ENCODE assay signal across 13 cellular contexts in the genomic region with DNA sequence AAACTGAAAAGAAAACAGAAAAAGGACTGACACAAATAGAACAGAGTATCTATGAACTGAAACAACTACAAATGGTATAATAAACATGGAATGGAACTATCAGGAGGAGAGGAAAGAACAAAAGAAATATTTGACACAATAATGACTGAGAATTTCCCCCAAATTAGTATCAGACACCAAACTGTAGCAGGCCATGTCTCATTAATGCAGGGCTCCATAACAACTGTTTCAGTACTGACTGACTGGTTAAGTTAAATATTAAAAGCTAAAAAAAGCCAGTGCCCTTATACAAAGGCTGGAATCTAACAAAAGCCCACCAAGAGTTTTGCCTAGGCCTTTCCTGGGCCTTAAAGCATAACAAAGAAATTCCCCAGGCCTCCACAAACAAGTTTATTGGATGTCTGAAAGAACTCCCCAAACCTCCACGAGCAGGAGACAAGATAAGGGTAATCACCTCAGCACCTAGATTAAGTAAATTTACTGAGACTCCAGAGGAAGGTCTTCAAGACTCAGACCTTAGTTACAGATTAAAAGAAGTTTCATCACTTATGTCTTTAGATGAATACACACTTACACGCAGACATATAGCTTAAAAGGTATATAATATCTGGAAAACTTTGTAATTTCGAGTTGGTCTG. TPM values are rescaled to one million over a fixed set of nuclear protein-coding genes. Genes with fewer than 3 reads are reported as not detected.
DNase-seq lines count a peak whose midpoint lies in the region; ATAC-seq, FAIRE-seq and TF ChIP-seq lines count a peak whose summit lies in the region.
"Had no signal": no experiment of that assay in that cellular context is flagged by ENCODE, and none has a peak within 500 bp of the region (broad histone marks: within the 10 kb centered on the region; RNA-seq: fewer than 3 reads in every experiment).

No MANE protein-coding gene starts in this region.

- no peak; a peak in 1 of 4 replicates for TF ChIP-seq EP300 in GM12878 (IDR thresholded peaks at IDR 0.05; ENCODE audit: borderline replicate concordance in 1 of 2, control insufficient read depth in 1 of 2, low read depth in 2 of 2, low read length in 2 of 2)

- H3K36me3 Mint-ChIP-seq in activated CD8-positive, alpha-beta T cell treated with anti-CD3 and anti-CD28 coated beads for 36 hours (ENCODE audit: low read depth): peaks cover 10% of the 10 kb centered on the region
- H3K36me3 Mint-ChIP-seq in activated CD8-positive, alpha-beta T cell treated with anti-CD3 and anti-CD28 coated beads, Interleukin-2, amount 10 ng/mL, durations not matched to agents 7 days and 5 days (ENCODE audit: low read depth): peaks cover 11% of the 10 kb centered on the region
- peaks cover 13% of the 10 kb centered on the region for H3K36me3 Mint-ChIP-seq in activated CD4-positive, alpha-beta memory T cell treated with anti-CD3 and anti-CD28 coated beads, Interleukin-2, amount 10 ng/mL, durations not matched to agents 7 days and 5 days (ENCODE audit: low read depth)

- no peak overlapping the region for H2AFZ ChIP-seq in GM12878 (ENCODE audit: control insufficient read depth, low read depth, low read length)

- SMC1A ChIA-PET in GM12878 (lab: Charles Lee; ENCODE audit: uncharacterized antibody, unreplicated experiment): interaction anchor here (0.6 to 5.6 kb wide), 21 partner anchors 8 to 562 kb away, joined by 3 to 61 read pairs (median 4); partner anchors contain the start of gene KPNA1

- peak overlapping the region; percentile 29 for H3K27ac Mint-ChIP-seq in activated CD8-positive, alpha-beta T cell treated with anti-CD3 and anti-CD28 coated beads for 36 hours
- no peak overlapping the region for H3K27ac Mint-ChIP-seq in activated CD8-positive, alpha-beta T cell treated with anti-CD3 and anti-CD28 coated beads, Interleukin-2, amount 10 ng/mL, durations not matched to agents 7 days and 5 days
- H3K27ac Mint-ChIP-seq in activated CD4-positive, alpha-beta memory T cell treated with anti-CD3 and anti-CD28 coated beads, Interleukin-2, amount 10 ng/mL, durations not matched to agents 7 days and 5 days: no peak overlapping the region

- H3K27me3 ChIP-seq in GM12878 (replicated peaks in 1 of 2; ENCODE audit: control insufficient read depth in 2 of 2, insufficient read depth in 2 of 2, low read length in 1 of 2): no peaks in the 10 kb centered on the region
- H3K27me3 ChIP-seq: body of pancreas had no signal

- in situ Hi-C loops in GM12878 (cut with MboI): no loop called here

- H3K9me3 ChIP-seq in GM12878 (replicated peaks; ENCODE audit: control insufficient read depth, insufficient read depth, low read length): no peaks in the 10 kb centered on the region; the same call in 2 of the 3 replicates
- H3K9me3 ChIP-seq: body of pancreas had no signal

- TF ChIP-seq RAD21 in GM12878 (IDR thresholded peaks at IDR 0.05; ENCODE audit: insufficient read depth, low read depth, low read length): no peak

- H3K4me3 ChIP-seq in GM12878: no peak overlapping the region
- H3K4me3 ChIP-seq: body of pancreas had no signal

- no peak overlapping the region for H3K9ac ChIP-seq in GM12878 (ENCODE audit: control insufficient read depth, insufficient read depth, low read length)

- H3K27ac ChIP-seq in GM12878 (ENCODE audit: control insufficient read depth, insufficient read depth): peak overlapping the region; percentile 53
- H3K27ac ChIP-seq: 22Rv1, body of pancreas had no signal

- H3K4me1 Mint-ChIP-seq in activated CD8-positive, alpha-beta T cell treated with anti-CD3 and anti-CD28 coated beads for 36 hours (ENCODE audit: low read depth): peaks cover 58% of the 10 kb centered on the region
- H3K4me1 Mint-ChIP-seq in activated CD8-positive, alpha-beta T cell treated with anti-CD3 and anti-CD28 coated beads, Interleukin-2, amount 10 ng/mL, durations not matched to agents 7 days and 5 days (ENCODE audit: low read depth): peaks cover 30% of the 10 kb centered on the region
- H3K4me1 Mint-ChIP-seq in activated CD4-positive, alpha-beta memory T cell treated with anti-CD3 and anti-CD28 coated beads, Interleukin-2, amount 10 ng/mL, durations not matched to agents 7 days and 5 days: peaks cover 21% of the 10 kb centered on the region

- no peaks in the 10 kb centered on the region for H3K9me3 Mint-ChIP-seq in activated CD8-positive, alpha-beta T cell treated with anti-CD3 and anti-CD28 coated beads for 36 hours
- H3K9me3 Mint-ChIP-seq in activated CD8-positive, alpha-beta T cell treated with anti-CD3 and anti-CD28 coated beads, Interleukin-2, amount 10 ng/mL, durations not matched to agents 7 days and 5 days (ENCODE audit: insufficient read depth): no peaks in the 10 kb centered on the region
- H3K9me3 Mint-ChIP-seq in activated CD4-positive, alpha-beta memory T cell treated with anti-CD3 and anti-CD28 coated beads, Interleukin-2, amount 10 ng/mL, durations not matched to agents 7 days and 5 days: no peaks in the 10 kb centered on the region

- BruUV-seq in GM12878 (replicated peaks; lab: Mats Ljungman, UMichigan): no TSS peak

- H4K20me1 ChIP-seq in GM12878 (ENCODE audit: control insufficient read depth, insufficient read depth): no peaks in the 10 kb centered on the region

- 64% methylated on average over 3 of the region's 3 CpGs for WGBS in GM12878 (ENCODE audit: insufficient coverage, insufficient replicate concordance, low lambda C conversion rate, missing lambda C conversion rate)

- H3K79me2 ChIP-seq in GM12878 (ENCODE audit: control insufficient read depth, insufficient read depth, low read length): peaks cover 43% of the 10 kb centered on the region

- FAIRE-seq in GM12878 (lab: Jason Lieb, UNC): no peak

- POLR2A ChIA-PET in activated CD8-positive, alpha-beta T cell treated with anti-CD3 and anti-CD28 coated beads for 36 hours (lab: Charles Lee): interaction anchor here (1.2 to 1.5 kb wide), 2 partner anchors 28 to 46 kb away, joined by 3 to 4 read pairs; partner anchors contain the start of gene KPNA1
- POLR2A ChIA-PET in activated CD8-positive, alpha-beta T cell treated with anti-CD3 and anti-CD28 coated beads, Interleukin-2, amount 10 ng/mL, durations not matched to agents 7 days and 5 days (lab: Charles Lee): interaction anchor here (0.6 to 1.8 kb wide), 2 partner anchors 46 to 636 kb away, joined by 3 to 4 read pairs; partner anchors contain the start of gene KPNA1
- POLR2A ChIA-PET in GM12878 (lab: Charles Lee): interaction anchor here (0.7 to 2.9 kb wide), 7 partner anchors 39 to 210 kb away, joined by 3 to 9 read pairs (median 5); partner anchors contain the start of genes FAM162A and KPNA1
- POLR2A ChIA-PET in activated CD4-positive, alpha-beta memory T cell treated with anti-CD3 and anti-CD28 coated beads, Interleukin-2, amount 10 ng/mL, durations not matched to agents 7 days and 5 days (lab: Charles Lee): no interaction called here

- H3K27me3 Mint-ChIP-seq in activated CD8-positive, alpha-beta T cell treated with anti-CD3 and anti-CD28 coated beads for 36 hours: no peaks in the 10 kb centered on the region
- no peaks in the 10 kb centered on the region for H3K27me3 Mint-ChIP-seq in activated CD8-positive, alpha-beta T cell treated with anti-CD3 and anti-CD28 coated beads, Interleukin-2, amount 10 ng/mL, durations not matched to agents 7 days and 5 days (ENCODE audit: low read depth)
- H3K27me3 Mint-ChIP-seq in activated CD4-positive, alpha-beta memory T cell treated with anti-CD3 and anti-CD28 coated beads, Interleukin-2, amount 10 ng/mL, durations not matched to agents 7 days and 5 days: no peaks in the 10 kb centered on the region

- intact Hi-C loops in activated CD8-positive, alpha-beta T cell treated with anti-CD3 and anti-CD28 coated beads for 36 hours (cut with micrococcal nuclease): no loop called here
- intact Hi-C loops in GM12878 (cut with micrococcal nuclease; ENCODE audit: unreplicated experiment): loop anchor here (5.0 kb wide), 1 partner anchor 208 kb away; no protein-coding TSS in a partner anchor

- CTCF ChIA-PET in activated CD8-positive, alpha-beta T cell treated with anti-CD3 and anti-CD28 coated beads for 36 hours (lab: Charles Lee): interaction anchor here (0.9 to 1.6 kb wide), 3 partner anchors 35 to 200 kb away, joined by 3 read pairs; no protein-coding TSS in a partner anchor
- CTCF ChIA-PET in activated CD8-positive, alpha-beta T cell treated with anti-CD3 and anti-CD28 coated beads, Interleukin-2, amount 10 ng/mL, durations not matched to agents 7 days and 5 days (lab: Charles Lee): interaction anchor here (0.8 to 1.3 kb wide), 2 partner anchors 11 to 27 kb away, joined by 3 to 5 read pairs; no protein-coding TSS in a partner anchor
- CTCF ChIA-PET in GM12878 (lab: Yijun Ruan, JAX): interaction anchor here (0.6 to 2.1 kb wide), 7 partner anchors 10 to 286 kb away, joined by 3 to 18 read pairs (median 4); no protein-coding TSS in a partner anchor
- CTCF ChIA-PET in activated CD4-positive, alpha-beta memory T cell treated with anti-CD3 and anti-CD28 coated beads, Interleukin-2, amount 10 ng/mL, durations not matched to agents 7 days and 5 days (lab: Charles Lee): no interaction called here

- no peak for DNase-seq in activated CD8-positive, alpha-beta T cell treated with anti-CD3 and anti-CD28 coated beads for 36 hours
- DNase-seq in activated CD8-positive, alpha-beta T cell treated with anti-CD3 and anti-CD28 coated beads, Interleukin-2, amount 10 ng/mL, durations not matched to agents 7 days and 5 days: no peak
- peak; percentile 30 for DNase-seq in GM12878 (ENCODE audit: low read depth, low spot score)
- DNase-seq in renal cortical epithelial cell (ENCODE audit: low read depth): peak; percentile 47
- DNase-seq in activated CD4-positive, alpha-beta memory T cell treated with anti-CD3 and anti-CD28 coated beads, Interleukin-2, amount 10 ng/mL, durations not matched to agents 7 days and 5 days: no peak
- no peak for DNase-seq in SHP77 treated with DMSO at 0.1 percent for 48 hours (lab: John Stamatoyannopoulos, UW)
- DNase-seq: activated CD8-positive, alpha-beta memory T cell treated with anti-CD3 and anti-CD28 coated beads, Interleukin-2, amount 50 U/mL, for 48 hours; body of pancreas; islet precursor cell; NK-92 treated with Interleukin-12 subunit alpha and Interleukin-12 subunit beta, amount 100 ng/mL, for 24 hours had no signal

- ATAC-seq in activated CD8-positive, alpha-beta T cell treated with anti-CD3 and anti-CD28 coated beads for 36 hours: no peak
- no peak for ATAC-seq in activated CD8-positive, alpha-beta T cell treated with anti-CD3 and anti-CD28 coated beads, Interleukin-2, amount 10 ng/mL, durations not matched to agents 7 days and 5 days
- ATAC-seq in HG02798 (IDR thresholded peaks at IDR 0.05; ENCODE audit: poor library complexity, unreplicated experiment) (peak; percentile 41), GM12878 (peak; percentile 88), GM18868 (IDR thresholded peaks at IDR 0.05; ENCODE audit: unreplicated experiment) (no peak)
- ATAC-seq: body of pancreas had no signal

- H3K36me3 ChIP-seq in GM12878 (ENCODE audit: control insufficient read depth in 2 of 2, insufficient read depth in 2 of 2, low read length in 1 of 2): peaks cover 0 to 6% of the 10 kb centered on the region in 2 experiments; a peak in 2 of 4 replicates

- peaks cover 16% of the 10 kb centered on the region for H3K4me1 ChIP-seq in GM12878 (ENCODE audit: control insufficient read depth, insufficient read depth, low read length)

- peak overlapping the region; percentile 53 for H3K4me2 ChIP-seq in GM12878 (ENCODE audit: control insufficient read depth, insufficient read depth)

- TF ChIP-seq POLR2A in GM12878 (IDR thresholded peaks at IDR 0.05; ENCODE audit: low read depth, low read length): no peak

- no peak overlapping the region for H3K4me3 Mint-ChIP-seq in activated CD8-positive, alpha-beta T cell treated with anti-CD3 and anti-CD28 coated beads for 36 hours
- no peak overlapping the region for H3K4me3 Mint-ChIP-seq in activated CD8-positive, alpha-beta T cell treated with anti-CD3 and anti-CD28 coated beads, Interleukin-2, amount 10 ng/mL, durations not matched to agents 7 days and 5 days
- no peak overlapping the region for H3K4me3 Mint-ChIP-seq in activated CD4-positive, alpha-beta memory T cell treated with anti-CD3 and anti-CD28 coated beads, Interleukin-2, amount 10 ng/mL, durations not matched to agents 7 days and 5 days

- no peak for TF ChIP-seq CTCF in activated CD8-positive, alpha-beta T cell treated with anti-CD3 and anti-CD28 coated beads for 36 hours (IDR thresholded peaks at IDR 0.05)
- TF ChIP-seq CTCF in GM12878 (IDR thresholded peaks at IDR 0.05 in 2 of 3, conservative IDR thresholded peaks at IDR 0.05 in 1 of 3; ENCODE audit: control insufficient read depth in 2 of 3, extremely low read depth in 1 of 3, insufficient read depth in 1 of 3, low read depth in 3 of 3, low read length in 3 of 3): no peak

- RAD21 ChIA-PET in GM12878 (lab: Charles Lee; ENCODE audit: unreplicated experiment): interaction anchor here (0.6 to 2.9 kb wide), 15 partner anchors 8 to 210 kb away, joined by 3 to 14 read pairs (median 4); partner anchors contain the start of genes FAM162A and KPNA1

RNA-seq across cellular contexts. Expression of gene KPNA1, which starts 45.7 kb away (rescaled TPM):
- total RNA-seq in activated CD8-positive, alpha-beta T cell treated with anti-CD3 and anti-CD28 coated beads for 36 hours: 10 to 100 TPM; 46.6 to 47.4 TPM
- 10 to 100 TPM; 58.8 to 60.2 TPM for total RNA-seq in activated CD8-positive, alpha-beta T cell treated with anti-CD3 and anti-CD28 coated beads, Interleukin-2, amount 10 ng/mL, durations not matched to agents 7 days and 5 days
- 80.9 and 90.7 TPM in 2 replicates for total RNA-seq in GM12878 (2013; cell fraction: nucleolus; rRNA removed)
- total RNA-seq in GM12878 (2014; rRNA removed) (16.1 and 18.6 TPM in 2 replicates), GM12878 (2014; rRNA removed; fragmentation: Illumina TruSeq; extraction: Trizol) (29.7 and 29.9 TPM in 2 replicates), GM12878 (2021) (52.7 and 52.8 TPM in 2 replicates), renal cortical epithelial cell (29.5 and 61.3 TPM in 2 replicates)
- polyA plus RNA-seq in GM12878 (2011; ENCODE audit: low read depth): 9.4 TPM
- polyA plus RNA-seq in GM12878 (2011; rRNA removed) (45.6 and 56.3 TPM in 2 replicates), GM12878 (2014; fragmentation: Illumina TruSeq; extraction: Trizol) (50.9 and 54.9 TPM in 2 replicates), GM12878 (2014; fragmentation: Nextera tagmentation; extraction: Ambion mirVana) (1 to 10 TPM; 8.5 to 8.8 TPM), GM12878 (2014; rRNA removed) (33.4 and 37.6 TPM in 2 replicates), GM12878 (2016; fragmentation: Nextera tagmentation; extraction: Ambion mirVana) (10 to 100 TPM; 44.4 to 46.8 TPM)
- 36.5 and 46.7 TPM in 2 replicates for polyA plus RNA-seq in GM12878 (2011; cell fraction: cytosol; rRNA removed)
- 36.3 and 44.2 TPM in 2 replicates for polyA plus RNA-seq in GM12878 (2011; cell fraction: nucleus; rRNA removed)
- polyA plus RNA-seq in GM12878 (2012): 13.7 and 19.9 TPM in 2 replicates
- 43.9 and 44.5 TPM in 2 replicates for polyA minus RNA-seq in GM12878 (2011; rRNA and poly(A)+ RNA removed)
- polyA minus RNA-seq in GM12878 (2011; cell fraction: cytosol; rRNA and poly(A)+ RNA removed): 16.0 and 19.0 TPM in 2 replicates
- polyA minus RNA-seq in GM12878 (2011; cell fraction: nucleus; rRNA and poly(A)+ RNA removed): 12.7 and 24.3 TPM in 2 replicates
- total RNA-seq in activated CD4-positive, alpha-beta memory T cell treated with anti-CD3 and anti-CD28 coated beads, Interleukin-2, amount 10 ng/mL, durations not matched to agents 7 days and 5 days: 10 to 100 TPM; 41.8 to 45.8 TPM

RNA-seq across cellular contexts. Expression of gene WDR5B, which starts 53.2 kb away (rescaled TPM):
- 1 to 10 TPM; 3.2 to 3.4 TPM for total RNA-seq in activated CD8-positive, alpha-beta T cell treated with anti-CD3 and anti-CD28 coated beads for 36 hours
- total RNA-seq in activated CD8-positive, alpha-beta T cell treated with anti-CD3 and anti-CD28 coated beads, Interleukin-2, amount 10 ng/mL, durations not matched to agents 7 days and 5 days: 1 to 10 TPM; 4.5 to 5.1 TPM
- total RNA-seq in GM12878 (2013; cell fraction: nucleolus; rRNA removed): 16.0 and 16.1 TPM in 2 replicates
- total RNA-seq in GM12878 (2014; rRNA removed): 4.0 and 5.9 TPM in 2 replicates
- total RNA-seq in GM12878 (2014; rRNA removed; fragmentation: Illumina TruSeq; extraction: Trizol): 4.2 TPM in 2 replicates
- total RNA-seq in GM12878 (2021): 2.9 and 3.4 TPM in 2 replicates
- 0.63 TPM for polyA plus RNA-seq in GM12878 (2011; ENCODE audit: low read depth)
- polyA plus RNA-seq in GM12878 (2011; rRNA removed): 7.9 and 11.5 TPM in 2 replicates
- 2.9 TPM in 2 replicates for polyA plus RNA-seq in GM12878 (2011; cell fraction: cytosol; rRNA removed)
- 4.7 and 5.3 TPM in 2 replicates for polyA plus RNA-seq in GM12878 (2011; cell fraction: nucleus; rRNA removed)
- polyA plus RNA-seq in GM12878 (2012): 1.2 and 2.6 TPM in 2 replicates
- polyA plus RNA-seq in GM12878 (2014; fragmentation: Illumina TruSeq; extraction: Trizol): 3.8 and 3.9 TPM in 2 replicates
- 1 to 10 TPM; 1.7 to 2.4 TPM for polyA plus RNA-seq in GM12878 (2014; fragmentation: Nextera tagmentation; extraction: Ambion mirVana)
- polyA plus RNA-seq in GM12878 (2014; rRNA removed): 3.2 and 3.6 TPM in 2 replicates
- 1 to 10 TPM; 2.8 to 2.9 TPM for polyA plus RNA-seq in GM12878 (2016; fragmentation: Nextera tagmentation; extraction: Ambion mirVana)
- 5.9 and 6.8 TPM in 2 replicates for polyA minus RNA-seq in GM12878 (2011; rRNA and poly(A)+ RNA removed)
- polyA minus RNA-seq in GM12878 (2011; cell fraction: cytosol; rRNA and poly(A)+ RNA removed): 1.9 and 2.4 TPM in 2 replicates
- 8.3 and 10.3 TPM in 2 replicates for polyA minus RNA-seq in GM12878 (2011; cell fraction: nucleus; rRNA and poly(A)+ RNA removed)
- total RNA-seq in renal cortical epithelial cell: 3.5 and 6.7 TPM in 2 replicates
- 1 to 10 TPM; 5.5 to 5.7 TPM for total RNA-seq in activated CD4-positive, alpha-beta memory T cell treated with anti-CD3 and anti-CD28 coated beads, Interleukin-2, amount 10 ng/mL, durations not matched to agents 7 days and 5 days

Comparison
In these comparisons a context has a peak if more than half of its experiments do, and no peak if none do; other contexts are left out.
1. ATAC-seq: peak in HG02798 (single experiment) and GM12878 (single experiment); none in activated CD8-positive, alpha-beta T cell treated with anti-CD3 and anti-CD28 coated beads for 36 hours (single experiment), activated CD8-positive, alpha-beta T cell treated with anti-CD3 and anti-CD28 coated beads, Interleukin-2, amount 10 ng/mL, durations not matched to agents 7 days and 5 days (single experiment) and GM18868 (single experiment).
2. DNase-seq: peak in GM12878 (single experiment) and renal cortical epithelial cell (single experiment); none in activated CD8-positive, alpha-beta T cell treated with anti-CD3 and anti-CD28 coated beads for 36 hours (single experiment), activated CD8-positive, alpha-beta T cell treated with anti-CD3 and anti-CD28 coated beads, Interleukin-2, amount 10 ng/mL, durations not matched to agents 7 days and 5 days (single experiment), activated CD4-positive, alpha-beta memory T cell treated with anti-CD3 and anti-CD28 coated beads, Interleukin-2, amount 10 ng/mL, durations not matched to agents 7 days and 5 days (single experiment) and SHP77 treated with DMSO at 0.1 percent for 48 hours (single experiment).